11 cellular contexts compared by ENCODE assay signal in genomic region chr19:485583-486236, GRCh38. TPM values are rescaled to one million over a fixed set of nuclear protein-coding genes. Genes with fewer than 3 reads are reported as not detected.
DNase-seq lines count a peak whose midpoint lies in the region; ATAC-seq, FAIRE-seq and TF ChIP-seq lines count a peak whose summit lies in the region.
"Had no signal": no experiment of that assay in that cellular context is flagged by ENCODE, and none has a peak within 500 bp of the region (broad histone marks: within the 10 kb centered on the region; RNA-seq: fewer than 3 reads in every experiment).

No MANE protein-coding gene starts in this region.

- H3K4me3 Mint-ChIP-seq in progenitor cell of endocrine pancreas (ENCODE audit: low read depth) = peak overlapping the region; percentile 45

- H3K4me3 ChIP-seq in NT2/D1 (ENCODE audit: insufficient read length, low read depth) = peak overlapping the region; percentile 2
- H3K4me3 ChIP-seq: GM12878 had no signal

- no peak for TF ChIP-seq POLR2A in GM18505 (IDR thresholded peaks at IDR 0.05; ENCODE audit: borderline replicate concordance, extremely low read depth, insufficient read depth, insufficient read length)

- peak overlapping the region; percentile 65 for H3K9ac ChIP-seq in NT2/D1 (ENCODE audit: insufficient read length, low read depth)

- H3K9me3 Mint-ChIP-seq in progenitor cell of endocrine pancreas (ENCODE audit: low read depth) = peaks cover 4% of the 10 kb centered on the region

- no peaks in the 10 kb centered on the region; the same call in 1 of the 2 replicates for H3K9me3 ChIP-seq in NT2/D1 (ENCODE audit: insufficient read depth, low read length)

- H3K36me3 ChIP-seq in NT2/D1 (ENCODE audit: insufficient read depth, insufficient read length, low read length) = no peaks in the 10 kb centered on the region

- H3K36me3 Mint-ChIP-seq in progenitor cell of endocrine pancreas (ENCODE audit: insufficient read depth) = no peaks in the 10 kb centered on the region

- DNase-seq in G401 (ENCODE audit: low spot score) = peak; percentile 33
- DNase-seq in NT2/D1 (ENCODE audit: low read depth, low spot score) = no peak
- peak; percentile 79 to 86 for DNase-seq in frontal cortex (ENCODE audit: low spot score in 2 of 2)
- DNase-seq in progenitor cell of endocrine pancreas (ENCODE audit: low spot score, unreplicated experiment) = no peak
- DNase-seq in DMS114 treated with DMSO at 0.1 percent for 48 hours (lab: John Stamatoyannopoulos, UW; ENCODE audit: unreplicated experiment) = no peak
- no peak for DNase-seq in cortex of kidney (lab: John Stamatoyannopoulos, UW)
- no peak for DNase-seq in LoVo (ENCODE audit: low spot score)
- DNase-seq: activated CD8-positive, alpha-beta memory T cell treated with anti-CD3 and anti-CD28 coated beads, Interleukin-2, amount 50 U/mL, for 48 hours; stimulated activated CD4-positive, alpha-beta T cell treated with anti-CD3 and anti-CD28 coated beads, Interleukin-4, amount 100 ng/mL, for 24 hours had no signal

- FAIRE-seq in frontal cortex (lab: Jason Lieb, UNC) = peak; percentile 74
- FAIRE-seq: GM12878 had no signal

- H3K27ac Mint-ChIP-seq in progenitor cell of endocrine pancreas = peak overlapping the region; percentile 85

- H3K4me1 Mint-ChIP-seq in progenitor cell of endocrine pancreas (ENCODE audit: low read depth) = peaks cover 17% of the 10 kb centered on the region

- in situ Hi-C loops in G401 (cut with HindIII; ENCODE audit: low sequenced_read_pairs) = no loop called here

- peaks cover 13% of the 10 kb centered on the region for H3K27me3 Mint-ChIP-seq in progenitor cell of endocrine pancreas

- H3K4me1 ChIP-seq in NT2/D1 (ENCODE audit: insufficient read depth, insufficient read length) = peaks cover 14% of the 10 kb centered on the region

- peaks cover 9% of the 10 kb centered on the region for H3K27me3 ChIP-seq in NT2/D1 (ENCODE audit: insufficient read depth, insufficient read length)

- no peak for TF ChIP-seq CTCF in progenitor cell of endocrine pancreas (IDR thresholded peaks at IDR 0.05; ENCODE audit: unreplicated experiment)

- ATAC-seq in GM18505 (IDR thresholded peaks at IDR 0.05; ENCODE audit: unreplicated experiment) = no peak
- ATAC-seq: GM12878 had no signal

RNA-seq across cellular contexts. Expression of gene MADCAM1, which starts 10.6 kb away (rescaled TPM):
- 0.14 TPM in 1 of 2 replicates, not detected in the other for total RNA-seq in G401 (2014; rRNA removed; shearing (Covaris generic))
- total RNA-seq in frontal cortex (1.2 TPM), progenitor cell of endocrine pancreas (0.77 and 1.0 TPM in 2 replicates)

RNA-seq across cellular contexts. Expression of gene TPGS1, which starts 21.6 kb away (rescaled TPM):
- 89.0 and 129 TPM in 2 replicates for total RNA-seq in G401 (2014; rRNA removed; shearing (Covaris generic))
- total RNA-seq in frontal cortex (26.1 TPM), progenitor cell of endocrine pancreas (16.4 and 18.0 TPM in 2 replicates)

RNA-seq across cellular contexts. Expression of gene SHC2, which starts 24.9 kb away (rescaled TPM):
- total RNA-seq in G401 (2014; rRNA removed; shearing (Covaris generic)) = 12.7 and 14.3 TPM in 2 replicates
- total RNA-seq in frontal cortex (9.8 TPM), progenitor cell of endocrine pancreas (159 TPM in 2 replicates)

RNA-seq across cellular contexts. Expression of gene CDC34, which starts 45.9 kb away (rescaled TPM):
- total RNA-seq in G401 (2014; rRNA removed; shearing (Covaris generic)) = 178 and 208 TPM in 2 replicates
- 55.4 TPM for total RNA-seq in frontal cortex
- 96.9 and 100 TPM in 2 replicates for total RNA-seq in progenitor cell of endocrine pancreas

RNA-seq across cellular contexts. Expression of gene GZMM, which starts 58.1 kb away (rescaled TPM):
- 0.17 and 0.74 TPM in 2 replicates for total RNA-seq in G401 (2014; rRNA removed; shearing (Covaris generic))
- total RNA-seq in frontal cortex (0.41 TPM), progenitor cell of endocrine pancreas (0.31 TPM in 1 of 2 replicates, not detected in the other)

Comparison
In these comparisons a context has a peak if more than half of its experiments do, and no peak if none do; other contexts are left out.
1. DNase-seq: peak in G401 (single experiment) and frontal cortex (2 of 2); none in NT2/D1 (single experiment), progenitor cell of endocrine pancreas (single experiment), DMS114 treated with DMSO at 0.1 percent for 48 hours (single experiment), cortex of kidney (single experiment) and LoVo (single experiment).
2. RNA of gene SHC2, which starts 24.9 kb away (total RNA-seq): 159 TPM in progenitor cell of endocrine pancreas; 12.7 to 14.3 TPM in G401 and 9.8 TPM in frontal cortex (single experiment); every median in the first group is over 10 times any median in the second.